Comparison of ENCODE assay signal across 10 cellular contexts in the genomic region with DNA sequence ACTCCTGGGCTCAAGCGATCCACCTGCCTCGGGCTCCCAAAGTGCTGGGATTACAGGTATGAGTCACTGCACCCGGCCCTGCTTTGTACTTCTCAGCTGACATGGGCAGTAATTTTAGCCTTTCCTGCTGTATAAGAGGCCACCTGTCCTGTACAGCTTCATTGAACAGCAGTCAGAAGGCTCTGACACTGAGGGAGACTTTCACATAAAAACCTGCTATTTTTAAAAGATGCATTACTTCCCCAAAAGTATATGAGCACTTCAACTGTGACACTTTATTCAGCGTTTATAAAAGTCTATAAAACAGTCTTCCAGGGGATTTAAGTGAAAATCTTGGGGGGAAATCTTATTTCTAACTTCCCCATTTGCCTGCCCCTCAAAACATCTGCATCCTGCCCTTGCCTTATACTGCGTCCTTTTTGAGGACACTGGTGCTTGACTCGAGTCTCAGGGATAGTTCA. TPM values are rescaled to one million over a fixed set of nuclear protein-coding genes. Genes with fewer than 3 reads are reported as not detected.
DNase-seq lines count a peak whose midpoint lies in the region; ATAC-seq and TF ChIP-seq lines count a peak whose summit lies in the region.
"Had no signal": no experiment of that assay in that cellular context is flagged by ENCODE, and none has a peak within 500 bp of the region (broad histone marks: within the 10 kb centered on the region; RNA-seq: fewer than 3 reads in every experiment).

No MANE protein-coding gene starts in this region.

- peak overlapping the region; percentile 33 to 91 (median 80) for H3K4me3 Mint-ChIP-seq in naive B cell

- DNase-seq in naive B cell (peak; percentile 65), NCI-H1930 (lab: John Stamatoyannopoulos, UW) (no peak), DMS114 treated with DMSO at 0.1 percent for 48 hours (lab: John Stamatoyannopoulos, UW; ENCODE audit: unreplicated experiment) (no peak)
- DNase-seq: Calu3, NCI-H526 treated with DMSO at 0.1 percent for 48 hours had no signal

- H3K36me3 ChIP-seq in OCI-LY1 (ENCODE audit: insufficient read depth, low read length) = no peaks in the 10 kb centered on the region

- ATAC-seq in GM18868 (IDR thresholded peaks at IDR 0.05; ENCODE audit: unreplicated experiment) (peak; percentile 58), HG03432 (IDR thresholded peaks at IDR 0.05; ENCODE audit: unreplicated experiment) (peak; percentile 58), naive B cell (ENCODE audit: low read depth in 2 of 2) (peak; percentile 74 to 77), HG02798 (IDR thresholded peaks at IDR 0.05; ENCODE audit: poor library complexity, unreplicated experiment) (no peak)

- peak overlapping the region; percentile 96 for H3K27ac ChIP-seq in OCI-LY1 (ENCODE audit: low read depth, low read length, poor library complexity, severe bottlenecking)

- no peaks in the 10 kb centered on the region for H3K27me3 Mint-ChIP-seq in naive B cell

- H3K79me2 ChIP-seq in OCI-LY1 (ENCODE audit: insufficient read depth, low read length) = no peaks in the 10 kb centered on the region

- peaks cover 44 to 74% (median 68%) of the 10 kb centered on the region in 3 donors for H3K4me1 Mint-ChIP-seq in naive B cell

- no peaks in the 10 kb centered on the region for H3K9me3 ChIP-seq in OCI-LY1 (ENCODE audit: low read length)

- no peaks in the 10 kb centered on the region for H3K36me3 Mint-ChIP-seq in naive B cell

- no peak overlapping the region for H2AFZ ChIP-seq in OCI-LY1 (ENCODE audit: low read length)

- peak overlapping the region; percentile 58 for H3K4me2 ChIP-seq in OCI-LY1 (ENCODE audit: low read length)
- H3K4me2 ChIP-seq: smooth muscle cell had no signal

- no peaks in the 10 kb centered on the region for H4K20me1 ChIP-seq in OCI-LY1 (ENCODE audit: insufficient read depth, low read length)

- peak overlapping the region; percentile 31 for H3K4me3 ChIP-seq in OCI-LY1 (ENCODE audit: low read depth, low read length, poor library complexity, severe bottlenecking)
- H3K4me3 ChIP-seq: smooth muscle cell had no signal

- peaks cover 7% of the 10 kb centered on the region for H3F3A ChIP-seq in OCI-LY1 (ENCODE audit: insufficient read depth, low read length)

- no peaks in the 10 kb centered on the region for H3K9me2 ChIP-seq in OCI-LY1 (ENCODE audit: low read depth, low read length)

- peaks cover 0 to 1% (median 0%) of the 10 kb centered on the region in 7 donors for H3K9me3 Mint-ChIP-seq in naive B cell

- TF ChIP-seq CTCF in OCI-LY1 (IDR thresholded peaks at IDR 0.05; ENCODE audit: low read length) = no peak

- peak overlapping the region; percentile 58 for H3K9ac ChIP-seq in OCI-LY1 (ENCODE audit: low read length)

- peaks cover 51% of the 10 kb centered on the region for H3K4me1 ChIP-seq in OCI-LY1 (ENCODE audit: insufficient read depth, low read length, severe bottlenecking)

- no peaks in the 10 kb centered on the region for H3K27me3 ChIP-seq in OCI-LY1 (ENCODE audit: insufficient read depth, low read length)

- H3K27ac Mint-ChIP-seq in naive B cell = peak overlapping the region; percentile 86 to 98 (median 96)

RNA-seq across cellular contexts. Expression of gene RNU5D-1, which starts 17.6 kb away (rescaled TPM):
- polyA plus RNA-seq in naive B cell (ENCODE audit: low read depth in 6 of 6) = not detected
- polyA plus RNA-seq: smooth muscle cell had no signal

RNA-seq across cellular contexts. Expression of gene KIF2C, which starts 26.3 kb away (rescaled TPM):
- polyA plus RNA-seq in naive B cell (ENCODE audit: low read depth in 6 of 6) = under 1 TPM in 4 of 6 donors, not detected in 2; 0.23 to 0.85 (median 0.33) TPM

RNA-seq across cellular contexts. Expression of gene ARMH1, which starts 38.8 kb away (rescaled TPM):
- polyA plus RNA-seq in naive B cell (ENCODE audit: low read depth in 6 of 6) = 10 to 100 TPM; 14.0 to 28.1 (median 18.6) TPM

RNA-seq across cellular contexts. Expression of gene TMEM53, which starts 39.1 kb away (rescaled TPM):
- polyA plus RNA-seq in naive B cell (ENCODE audit: low read depth in 6 of 6) = 10 to 100 TPM in 1 of 6 donors, 1 to 10 TPM in 5; 1.2 to 10.3 (median 7.4) TPM
